Comparison of ENCODE assay signal across 17 cellular contexts in genomic region chr2:101287303-101287702, GRCh38. TPM values are rescaled to one million over a fixed set of nuclear protein-coding genes. Genes with fewer than 3 reads are reported as not detected.
DNase-seq lines count a peak whose midpoint lies in the region; ATAC-seq, FAIRE-seq and TF ChIP-seq lines count a peak whose summit lies in the region.
"Had no signal": no experiment of that assay in that cellular context is flagged by ENCODE, and none has a peak within 500 bp of the region (broad histone marks: within the 10 kb centered on the region; RNA-seq: fewer than 3 reads in every experiment).

No MANE protein-coding gene starts in this region.

- peak overlapping the region; percentile 55 for H3K27ac Mint-ChIP-seq in activated T-cell treated with anti-CD3 and anti-CD28 coated beads, Interleukin-2, amount 50 U/mL, for 24 hours
- H3K27ac Mint-ChIP-seq in activated T-cell treated with anti-CD3 and anti-CD28 coated beads, Interleukin-2, amount 50 U/mL, for 72 hours = no peak overlapping the region
- H3K27ac Mint-ChIP-seq in CD4-positive, alpha-beta T cell = peak overlapping the region; percentile 51
- H3K27ac Mint-ChIP-seq in naive thymus-derived CD4-positive, alpha-beta T cell = peak overlapping the region in 6 of 9 donors; percentile 51 to 75 (median 60)
- H3K27ac Mint-ChIP-seq: H9 had no signal

- no peaks in the 10 kb centered on the region for H3K9me3 ChIP-seq in CD4-positive, alpha-beta T cell (ENCODE audit: control insufficient read depth, low read length)
- no peaks in the 10 kb centered on the region for H3K9me3 ChIP-seq in naive thymus-derived CD4-positive, alpha-beta T cell (ENCODE audit: control insufficient read depth in 2 of 3, low read length in 3 of 3)
- H3K9me3 ChIP-seq: BLaER1 had no signal

- no peaks in the 10 kb centered on the region for H3K27me3 ChIP-seq in CD4-positive, alpha-beta T cell (ENCODE audit: control insufficient read depth, insufficient read depth, low read length)
- H3K27me3 ChIP-seq in naive thymus-derived CD4-positive, alpha-beta T cell (ENCODE audit: control insufficient read depth in 2 of 2, insufficient read depth in 2 of 2, low read length in 2 of 2) = no peaks in the 10 kb centered on the region
- H3K27me3 ChIP-seq: BLaER1 had no signal

- POLR2A ChIA-PET in CD4-positive, alpha-beta T cell (lab: Charles Lee) = interaction anchor here (0.7 to 1.5 kb wide), 4 partner anchors 14 to 41 kb away, joined by 3 to 6 read pairs (median 3); partner anchors contain the start of gene RNF149
- POLR2A ChIA-PET in naive thymus-derived CD4-positive, alpha-beta T cell (lab: Charles Lee) = interaction anchor here (0.6 to 0.8 kb wide), 4 partner anchors 15 to 41 kb away, joined by 3 to 4 read pairs (median 3); no protein-coding TSS in a partner anchor

- H3K9me3 Mint-ChIP-seq in activated T-cell treated with anti-CD3 and anti-CD28 coated beads, Interleukin-2, amount 50 U/mL, for 24 hours = no peaks in the 10 kb centered on the region
- H3K9me3 Mint-ChIP-seq in activated T-cell treated with anti-CD3 and anti-CD28 coated beads, Interleukin-2, amount 50 U/mL, for 72 hours = no peaks in the 10 kb centered on the region
- H3K9me3 Mint-ChIP-seq in CD4-positive, alpha-beta T cell = no peaks in the 10 kb centered on the region
- no peaks in the 10 kb centered on the region for H3K9me3 Mint-ChIP-seq in naive thymus-derived CD4-positive, alpha-beta T cell
- H3K9me3 Mint-ChIP-seq: CD14-positive monocyte; CD8-positive, alpha-beta memory T cell; H9 had no signal

- no peak for DNase-seq in activated T-cell treated with anti-CD3 and anti-CD28 coated beads, Interleukin-2, amount 50 U/mL, for 24 hours
- no peak for DNase-seq in activated T-cell treated with anti-CD3 and anti-CD28 coated beads, Interleukin-2, amount 50 U/mL, for 72 hours
- no peak for DNase-seq in CD4-positive, alpha-beta T cell
- DNase-seq in left lobe of liver (ENCODE audit: low spot score) (peak; percentile 85), GM12891 (ENCODE audit: insufficient read length, low spot score) (no peak)
- no peak for DNase-seq in naive thymus-derived CD4-positive, alpha-beta T cell
- no peak for DNase-seq in activated CD4-positive, alpha-beta T cell treated with anti-CD3 and anti-CD28 coated beads, Interleukin-2, amount 50 U/mL, for 1 hour
- DNase-seq: 8988T; CD8-positive, alpha-beta memory T cell; COR-L47; H9 had no signal

- no peak overlapping the region for H3K4me3 ChIP-seq in naive thymus-derived CD4-positive, alpha-beta T cell (ENCODE audit: low read length)
- H3K4me3 ChIP-seq: BLaER1 had no signal

- no peak for TF ChIP-seq CTCF in CD4-positive, alpha-beta T cell (IDR thresholded peaks at IDR 0.05)

- FAIRE-seq in GM12891 (lab: Jason Lieb, UNC) = no peak
- FAIRE-seq: D721Med, G401.6, H1 had no signal

- no peak for ATAC-seq in activated T-cell treated with anti-CD3 and anti-CD28 coated beads, Interleukin-2, amount 50 U/mL, for 72 hours (replicated peaks in 1 of 2)
- no peak for ATAC-seq in CD4-positive, alpha-beta T cell (ENCODE audit: poor library complexity)
- ATAC-seq in left lobe of liver (peak; percentile 95), HG03196 (IDR thresholded peaks at IDR 0.05; ENCODE audit: unreplicated experiment) (no peak)
- ATAC-seq in naive thymus-derived CD4-positive, alpha-beta T cell = no peak

- H3K4me3 Mint-ChIP-seq in activated T-cell treated with anti-CD3 and anti-CD28 coated beads, Interleukin-2, amount 50 U/mL, for 24 hours = no peak overlapping the region
- H3K4me3 Mint-ChIP-seq in activated T-cell treated with anti-CD3 and anti-CD28 coated beads, Interleukin-2, amount 50 U/mL, for 72 hours = no peak overlapping the region
- H3K4me3 Mint-ChIP-seq in CD4-positive, alpha-beta T cell = no peak overlapping the region
- no peak overlapping the region for H3K4me3 Mint-ChIP-seq in naive thymus-derived CD4-positive, alpha-beta T cell
- H3K4me3 Mint-ChIP-seq: CD14-positive monocyte; CD8-positive, alpha-beta memory T cell; H9 had no signal

- H3K27me3 Mint-ChIP-seq in activated T-cell treated with anti-CD3 and anti-CD28 coated beads, Interleukin-2, amount 50 U/mL, for 24 hours = no peaks in the 10 kb centered on the region
- no peaks in the 10 kb centered on the region for H3K27me3 Mint-ChIP-seq in activated T-cell treated with anti-CD3 and anti-CD28 coated beads, Interleukin-2, amount 50 U/mL, for 72 hours (ENCODE audit: low read depth)
- H3K27me3 Mint-ChIP-seq in CD4-positive, alpha-beta T cell = no peaks in the 10 kb centered on the region
- H3K27me3 Mint-ChIP-seq in naive thymus-derived CD4-positive, alpha-beta T cell = no peaks in the 10 kb centered on the region
- H3K27me3 Mint-ChIP-seq: CD8-positive, alpha-beta memory T cell had no signal

- TF ChIP-seq POLR2A in GM12891 (IDR thresholded peaks at IDR 0.05; ENCODE audit: low read depth, low read length) = no peak

- H3K27ac ChIP-seq in CD4-positive, alpha-beta T cell (ENCODE audit: low read depth, low read length) = no peak overlapping the region
- H3K27ac ChIP-seq in naive thymus-derived CD4-positive, alpha-beta T cell (ENCODE audit: low read depth, low read length) = no peak overlapping the region
- H3K27ac ChIP-seq: BLaER1 had no signal

- intact Hi-C loops in CD4-positive, alpha-beta T cell (cut with DNase I, micrococcal nuclease) = no loop called here
- intact Hi-C loops in naive thymus-derived CD4-positive, alpha-beta T cell (cut with micrococcal nuclease) = no loop called here

- peaks cover 84% of the 10 kb centered on the region for H3K36me3 Mint-ChIP-seq in activated T-cell treated with anti-CD3 and anti-CD28 coated beads, Interleukin-2, amount 50 U/mL, for 24 hours (ENCODE audit: low read depth)
- peaks cover 5 to 14% of the 10 kb centered on the region in 2 donors for H3K36me3 Mint-ChIP-seq in activated T-cell treated with anti-CD3 and anti-CD28 coated beads, Interleukin-2, amount 50 U/mL, for 72 hours (ENCODE audit: insufficient read depth in 2 of 2)
- H3K36me3 Mint-ChIP-seq in CD4-positive, alpha-beta T cell (ENCODE audit: low read depth) = peaks cover 91% of the 10 kb centered on the region
- H3K36me3 Mint-ChIP-seq in naive thymus-derived CD4-positive, alpha-beta T cell = peaks cover 14 to 56% (median 30%) of the 10 kb centered on the region in 5 donors

- peaks cover 0 to 5% of the 10 kb centered on the region in 2 donors for H3K4me1 ChIP-seq in naive thymus-derived CD4-positive, alpha-beta T cell (ENCODE audit: control insufficient read depth in 2 of 2, insufficient read depth in 2 of 2, low read length in 2 of 2)

- H3K4me1 Mint-ChIP-seq in activated T-cell treated with anti-CD3 and anti-CD28 coated beads, Interleukin-2, amount 50 U/mL, for 24 hours (ENCODE audit: low read depth) = peaks cover 29% of the 10 kb centered on the region
- H3K4me1 Mint-ChIP-seq in activated T-cell treated with anti-CD3 and anti-CD28 coated beads, Interleukin-2, amount 50 U/mL, for 72 hours (ENCODE audit: low read depth) = peaks cover 9% of the 10 kb centered on the region
- H3K4me1 Mint-ChIP-seq in CD4-positive, alpha-beta T cell (ENCODE audit: low read depth) = peaks cover 44% of the 10 kb centered on the region
- peaks cover 10 to 48% (median 36%) of the 10 kb centered on the region in 7 donors for H3K4me1 Mint-ChIP-seq in naive thymus-derived CD4-positive, alpha-beta T cell
- H3K4me1 Mint-ChIP-seq: H9 had no signal

- CTCF ChIA-PET in CD4-positive, alpha-beta T cell (lab: Charles Lee) = interaction anchor here (1.2 kb wide), 1 partner anchor 9 kb away, joined by 3 read pairs; no protein-coding TSS in a partner anchor
- CTCF ChIA-PET in naive thymus-derived CD4-positive, alpha-beta T cell (lab: Charles Lee) = no interaction called here

- peaks cover 12 to 61% (median 28%) of the 10 kb centered on the region in 3 experiments for H3K36me3 ChIP-seq in naive thymus-derived CD4-positive, alpha-beta T cell (ENCODE audit: control insufficient read depth in 2 of 3, insufficient read depth in 3 of 3, low read length in 3 of 3)

TF ChIP-seq in GM12891, 5 proteins besides CTCF, POLR2A, EP300 and RAD21:
- TF ChIP-seq SPI1 (IDR thresholded peaks at IDR 0.05; ENCODE audit: low read depth, low read length) (no peak), POU2F2 (IDR thresholded peaks at IDR 0.05; ENCODE audit: low read depth, low read length) (no peak), TAF1 (IDR thresholded peaks at IDR 0.05; ENCODE audit: low read depth, low read length) (no peak), PAX5 (IDR thresholded peaks at IDR 0.05; ENCODE audit: insufficient read depth, low read length, severe bottlenecking) (no peak), POLR2AphosphoS5 (IDR thresholded peaks at IDR 0.05; ENCODE audit: low read depth, low read length) (no peak)

RNA-seq across cellular contexts. Expression of gene RNF149, which starts 21.2 kb away (rescaled TPM):
- total RNA-seq in activated T-cell treated with anti-CD3 and anti-CD28 coated beads, Interleukin-2, amount 50 U/mL, for 72 hours = 10 to 100 TPM; 30.9 to 50.8 TPM
- 100 to 1,000 TPM; 139 to 150 TPM for total RNA-seq in CD4-positive, alpha-beta T cell
- 18.6 TPM for total RNA-seq in left lobe of liver
- 100 to 1,000 TPM in 4 of 5 experiments, 10 to 100 TPM in 1; 88.9 to 159 (median 114) TPM for total RNA-seq in naive thymus-derived CD4-positive, alpha-beta T cell
- polyA plus RNA-seq in naive thymus-derived CD4-positive, alpha-beta T cell = 10 to 100 TPM; 45.2 to 52.6 TPM
- polyA plus RNA-seq in GM12891 (2012; ENCODE audit: low read depth, missing spikeins) = 6.3 TPM

RNA-seq across cellular contexts. Expression of gene CNOT11, which starts 34.6 kb away (rescaled TPM):
- total RNA-seq in activated T-cell treated with anti-CD3 and anti-CD28 coated beads, Interleukin-2, amount 50 U/mL, for 72 hours = 10 to 100 TPM; 57.4 to 59.3 TPM
- total RNA-seq in CD4-positive, alpha-beta T cell = 10 to 100 TPM; 39.4 to 46.8 TPM
- 17.8 TPM for total RNA-seq in left lobe of liver
- total RNA-seq in naive thymus-derived CD4-positive, alpha-beta T cell = 10 to 100 TPM; 49.0 to 65.7 (median 54.3) TPM
- polyA plus RNA-seq in naive thymus-derived CD4-positive, alpha-beta T cell = 10 to 100 TPM; 60.4 to 64.0 TPM
- 31.4 TPM for polyA plus RNA-seq in GM12891 (2012; ENCODE audit: low read depth, missing spikeins)
